ENCODE assay signal across 30 cellular contexts in the genomic region with DNA sequence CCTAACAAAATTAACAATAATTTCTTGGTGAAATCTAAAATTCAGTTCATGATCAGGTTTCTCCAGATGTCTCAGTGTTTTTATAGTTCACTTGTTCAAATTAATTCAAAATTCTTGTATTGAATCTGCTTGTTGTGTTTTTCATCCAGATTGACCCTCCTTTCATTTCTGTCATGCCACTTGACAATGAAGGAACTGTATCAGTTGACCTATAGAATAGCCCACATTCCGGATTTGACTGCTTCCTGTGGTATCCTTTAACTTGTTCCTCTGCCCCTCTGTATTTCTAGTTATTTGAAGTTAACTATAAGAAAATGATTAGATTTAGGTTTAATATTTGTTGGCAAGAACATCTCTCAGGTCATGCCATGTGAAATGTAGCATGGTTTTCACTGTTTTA.
"Had no signal": no experiment of that assay in that cellular context is flagged by ENCODE, and none has a peak within 500 bp of the region (broad histone marks: within the 10 kb centered on the region; RNA-seq: fewer than 3 reads in every experiment).

No MANE protein-coding gene starts in this region.

- DNase-seq: naive thymus-derived CD8-positive, alpha-beta T cell; nephron progenitor cell; occipital lobe; ovary; posterior cingulate gyrus; psoas muscle; right cardiac atrium; right lobe of liver; sigmoid colon; small intestine; stimulated activated CD4-positive, alpha-beta T cell treated with anti-CD3 and anti-CD28 coated beads, Interleukin-15, amount 100 ng/mL, for 24 hours; stimulated activated CD4-positive, alpha-beta T cell treated with anti-CD3 and anti-CD28 coated beads, Interleukin-2, amount 100 ng/mL, for 24 hours; stimulated activated CD4-positive, alpha-beta T cell treated with anti-CD3 and anti-CD28 coated beads, Interleukin-2, amount 100 ng/mL, for 48 hours; stimulated activated CD4-positive, alpha-beta T cell treated with anti-CD3 and anti-CD28 coated beads, Interleukin-4, amount 100 ng/mL, for 24 hours; stimulated activated naive CD4-positive, alpha-beta T cell; stimulated activated naive CD8-positive, alpha-beta T cell treated with anti-CD3 and anti-CD28 coated beads, Interleukin-15, amount 100 ng/mL, for 72 hours; stimulated activated naive CD8-positive, alpha-beta T cell treated with anti-CD3 and anti-CD28 coated beads, Interleukin-15, Interleukin-2, amounts not matched to agents 100 U/mL and 50 U/mL, for 24 hours; substantia nigra; testis; tibial artery; transverse colon; upper lobe of right lung; uterus had no signal

- H3K4me1 ChIP-seq: neural progenitor cell, parathyroid adenoma, psoas muscle, right lobe of liver, sigmoid colon, suprapubic skin, testis, tibial artery, transverse colon, upper lobe of right lung, uterus had no signal

- H3K36me3 ChIP-seq: neural progenitor cell, ovary, right lobe of liver, transverse colon, upper lobe of right lung, uterus had no signal

- ATAC-seq: naive thymus-derived CD8-positive, alpha-beta T cell; natural killer cell treated with Interleukin-12 subunit alpha and Interleukin-12 subunit beta and Interleukin-15 and Interleukin-18, amount 100 ng/mL, for 72 hours; psoas muscle; right cardiac atrium; right lobe of liver; stimulated activated effector memory CD8-positive, alpha-beta T cell treated with anti-CD3 and anti-CD28 coated beads, Interleukin-12 subunit alpha, Interleukin-12 subunit beta, amount 100 ng/mL, for 72 hours; stimulated activated naive CD8-positive, alpha-beta T cell treated with anti-CD3 and anti-CD28 coated beads, Interleukin-15, amount 100 ng/mL, for 72 hours; stimulated activated naive CD8-positive, alpha-beta T cell treated with anti-CD3 and anti-CD28 coated beads, Interleukin-15, Interleukin-2, amounts not matched to agents 100 U/mL and 50 U/mL, for 24 hours; upper lobe of right lung had no signal

- H3K27ac ChIP-seq: neural progenitor cell, ovary, parathyroid adenoma, psoas muscle, right lobe of liver, sigmoid colon, suprapubic skin, testis, tibial artery, transverse colon, upper lobe of right lung, uterus had no signal

- H3K4me1 Mint-ChIP-seq: naive thymus-derived CD8-positive, alpha-beta T cell; nephron progenitor cell; neural progenitor cell; stimulated activated effector memory CD8-positive, alpha-beta T cell treated with anti-CD3 and anti-CD28 coated beads, Interleukin-12 subunit alpha, Interleukin-12 subunit beta, amount 100 ng/mL, for 72 hours; stimulated activated naive CD8-positive, alpha-beta T cell treated with anti-CD3 and anti-CD28 coated beads, Interleukin-15, amount 100 ng/mL, for 72 hours had no signal

- H3K4me3 Mint-ChIP-seq: naive thymus-derived CD8-positive, alpha-beta T cell; natural killer cell treated with Interleukin-12 subunit alpha and Interleukin-12 subunit beta and Interleukin-15 and Interleukin-18, amount 100 ng/mL, for 72 hours; nephron progenitor cell; neural progenitor cell; stimulated activated effector memory CD8-positive, alpha-beta T cell treated with anti-CD3 and anti-CD28 coated beads, Interleukin-12 subunit alpha, Interleukin-12 subunit beta, amount 100 ng/mL, for 72 hours; stimulated activated naive CD8-positive, alpha-beta T cell treated with anti-CD3 and anti-CD28 coated beads, Interleukin-15, amount 100 ng/mL, for 72 hours; type B pancreatic cell had no signal

- H3K27me3 Mint-ChIP-seq: naive thymus-derived CD8-positive, alpha-beta T cell; natural killer cell treated with Interleukin-12 subunit alpha and Interleukin-12 subunit beta and Interleukin-15 and Interleukin-18, amount 100 ng/mL, for 72 hours; progenitor cell of endocrine pancreas; stimulated activated naive CD8-positive, alpha-beta T cell treated with anti-CD3 and anti-CD28 coated beads, Interleukin-15, amount 100 ng/mL, for 72 hours; type B pancreatic cell had no signal

- H3K4me3 ChIP-seq: neural progenitor cell, ovary, psoas muscle, right lobe of liver, sigmoid colon, suprapubic skin, testis, tibial artery, transverse colon, upper lobe of right lung, uterus had no signal

- H3K27me3 ChIP-seq: neural progenitor cell, ovary, right lobe of liver, sigmoid colon, suprapubic skin, testis, tibial artery, transverse colon, upper lobe of right lung, uterus had no signal

- H3K9me3 ChIP-seq: sigmoid colon, testis, uterus had no signal

- H3K9me3 Mint-ChIP-seq: stimulated activated effector memory CD8-positive, alpha-beta T cell treated with anti-CD3 and anti-CD28 coated beads, Interleukin-12 subunit alpha, Interleukin-12 subunit beta, amount 100 ng/mL, for 72 hours had no signal

- H3K27ac Mint-ChIP-seq: natural killer cell treated with Interleukin-12 subunit alpha and Interleukin-12 subunit beta and Interleukin-15 and Interleukin-18, amount 100 ng/mL, for 72 hours; nephron progenitor cell; neural progenitor cell; progenitor cell of endocrine pancreas; stimulated activated effector memory CD8-positive, alpha-beta T cell treated with anti-CD3 and anti-CD28 coated beads, Interleukin-12 subunit alpha, Interleukin-12 subunit beta, amount 100 ng/mL, for 72 hours; stimulated activated naive CD8-positive, alpha-beta T cell treated with anti-CD3 and anti-CD28 coated beads, Interleukin-15, amount 100 ng/mL, for 72 hours; type B pancreatic cell had no signal
